Comparison of ENCODE assay signal across 8 cellular contexts in genomic region chr9:136808781-136809158, GRCh38. TPM values are rescaled to one million over a fixed set of nuclear protein-coding genes. Genes with fewer than 3 reads are reported as not detected.
DNase-seq lines count a peak whose midpoint lies in the region; ATAC-seq and TF ChIP-seq lines count a peak whose summit lies in the region.

No MANE protein-coding gene starts in this region.

- H3K9ac ChIP-seq in skeletal muscle tissue (ENCODE audit: low read depth in 1 of 3, low read length in 3 of 3), result peak overlapping the region; percentile 75 to 91 (median 76)

- H3K27ac ChIP-seq in WERI-Rb-1, result peak overlapping the region; percentile 99
- no peak overlapping the region for H3K27ac ChIP-seq in skeletal muscle tissue (ENCODE audit: low read depth, low read length)

- no peak for DNase-seq in activated naive CD4-positive, alpha-beta T cell treated with Interleukin-2 at 50 U/mL for 16 hours
- DNase-seq in WERI-Rb-1 (no peak), glomerular visceral epithelial cell (ENCODE audit: extremely low spot score) (peak; percentile 43), pons (ENCODE audit: low spot score) (no peak)

- H3K9me3 Mint-ChIP-seq in activated naive CD4-positive, alpha-beta T cell treated with anti-CD3 and anti-CD28 coated beads, Interleukin-2, amount 50 U/mL, for 24 hours, result no peaks in the 10 kb centered on the region

- H3K36me3 Mint-ChIP-seq in activated naive CD4-positive, alpha-beta T cell treated with anti-CD3 and anti-CD28 coated beads, Interleukin-2, amount 50 U/mL, for 24 hours, result peaks cover 10% of the 10 kb centered on the region

- peaks cover 48% of the 10 kb centered on the region for H3K4me1 Mint-ChIP-seq in activated naive CD4-positive, alpha-beta T cell treated with anti-CD3 and anti-CD28 coated beads, Interleukin-2, amount 50 U/mL, for 24 hours

- H3K36me3 ChIP-seq in WERI-Rb-1 (peaks cover 86% of the 10 kb centered on the region), skeletal muscle tissue (ENCODE audit: control insufficient read depth in 3 of 3, insufficient read depth in 3 of 3, low read length in 3 of 3) (peaks cover 0 to 8% (median 6%) of the 10 kb centered on the region in 3 donors)

- no peak for ATAC-seq in HG03521 (IDR thresholded peaks at IDR 0.05; ENCODE audit: unreplicated experiment)
- ATAC-seq in HG02678 (IDR thresholded peaks at IDR 0.05; ENCODE audit: unreplicated experiment), result no peak

- no peaks in the 10 kb centered on the region for H3K27me3 Mint-ChIP-seq in activated naive CD4-positive, alpha-beta T cell treated with anti-CD3 and anti-CD28 coated beads, Interleukin-2, amount 50 U/mL, for 24 hours

- H3K27me3 ChIP-seq in WERI-Rb-1 (ENCODE audit: insufficient read depth, low read depth, severe bottlenecking), result no peaks in the 10 kb centered on the region
- no peaks in the 10 kb centered on the region for H3K27me3 ChIP-seq in skeletal muscle tissue (ENCODE audit: control insufficient read depth in 3 of 3, insufficient read depth in 3 of 3, low read length in 3 of 3)

- TF ChIP-seq CTCF in WERI-Rb-1 (IDR thresholded peaks at IDR 0.05; ENCODE audit: low read depth, low read length), result no peak

- peak overlapping the region; percentile 75 for H3K4me3 ChIP-seq in WERI-Rb-1 (ENCODE audit: low read depth, low read length)
- H3K4me3 ChIP-seq in skeletal muscle tissue (ENCODE audit: low read length in 3 of 3), result peak overlapping the region; percentile 75 to 89 (median 87)

- H3K9me3 ChIP-seq in WERI-Rb-1 (ENCODE audit: severe bottlenecking), result no peaks in the 10 kb centered on the region
- H3K9me3 ChIP-seq in skeletal muscle tissue (ENCODE audit: control insufficient read depth in 3 of 3, low read length in 3 of 3), result no peaks in the 10 kb centered on the region

- H3K4me3 Mint-ChIP-seq in activated naive CD4-positive, alpha-beta T cell treated with anti-CD3 and anti-CD28 coated beads, Interleukin-2, amount 50 U/mL, for 24 hours, result peak overlapping the region; percentile 88

- H3K27ac Mint-ChIP-seq in activated naive CD4-positive, alpha-beta T cell treated with anti-CD3 and anti-CD28 coated beads, Interleukin-2, amount 50 U/mL, for 24 hours, result peak overlapping the region; percentile 59

- peaks cover 25 to 36% (median 29%) of the 10 kb centered on the region in 3 donors for H3K4me1 ChIP-seq in skeletal muscle tissue (ENCODE audit: control insufficient read depth in 3 of 3, insufficient read depth in 3 of 3, low read length in 3 of 3)

RNA-seq across cellular contexts. Expression of gene RABL6, which starts 1.0 kb away (rescaled TPM):
- 34.4 TPM for total RNA-seq in skeletal muscle tissue

RNA-seq across cellular contexts. Expression of gene CCDC183, which starts 12.6 kb away (rescaled TPM):
- 1.0 TPM for total RNA-seq in skeletal muscle tissue

RNA-seq across cellular contexts. Expression of gene TMEM141, which starts 17.6 kb away (rescaled TPM):
- 28.7 TPM for total RNA-seq in skeletal muscle tissue

RNA-seq across cellular contexts. Expression of gene AJM1, which starts 33.5 kb away (rescaled TPM):
- total RNA-seq in skeletal muscle tissue, result 0.52 TPM

RNA-seq across cellular contexts. Expression of gene PHPT1, which starts 40.4 kb away (rescaled TPM):
- 109 TPM for total RNA-seq in skeletal muscle tissue
